Comparison of ENCODE assay signal across 8 cellular contexts in genomic region chr12:53222170-53223005, GRCh38. TPM values are rescaled to one million over a fixed set of nuclear protein-coding genes. Genes with fewer than 3 reads are reported as not detected.
DNase-seq lines count a peak whose midpoint lies in the region; ATAC-seq and TF ChIP-seq lines count a peak whose summit lies in the region.
"Had no signal": no experiment of that assay in that cellular context is flagged by ENCODE, and none has a peak within 500 bp of the region (broad histone marks: within the 10 kb centered on the region; RNA-seq: fewer than 3 reads in every experiment).

No MANE protein-coding gene starts in this region.

- peak overlapping the region; percentile 51 to 65 for H3K9ac ChIP-seq in stomach smooth muscle (ENCODE audit: low read length in 2 of 2)

- no peaks in the 10 kb centered on the region for H3K9me3 Mint-ChIP-seq in activated T-helper 1 cell treated with anti-CD3 and anti-CD28 coated beads, Interleukin-12 subunit alpha, Interleukin-12 subunit beta, Interleukin-2, Interleukin-4 antibody, amounts not matched to agents 30 ng/mL and 10 ng/mL and 1 ng/mL, durations not matched to agents 14 hours and 24 hours and 36 hours

- H3K27me3 ChIP-seq in HL-60 (ENCODE audit: insufficient read depth, poor library complexity, severe bottlenecking) = no peaks in the 10 kb centered on the region
- no peaks in the 10 kb centered on the region for H3K27me3 ChIP-seq in stomach smooth muscle (ENCODE audit: control insufficient read depth in 1 of 2, insufficient read depth in 2 of 2, low read length in 2 of 2)

- TF ChIP-seq CTCF in HL-60 (IDR thresholded peaks at IDR 0.05; ENCODE audit: insufficient read depth, low read length) = no peak

- peaks cover 28% of the 10 kb centered on the region for H3K36me3 Mint-ChIP-seq in activated T-helper 1 cell treated with anti-CD3 and anti-CD28 coated beads, Interleukin-12 subunit alpha, Interleukin-12 subunit beta, Interleukin-2, Interleukin-4 antibody, amounts not matched to agents 30 ng/mL and 10 ng/mL and 1 ng/mL, durations not matched to agents 14 hours and 24 hours and 36 hours (ENCODE audit: low read depth)

- peaks cover 0 to 3% of the 10 kb centered on the region in 2 donors for H3K36me3 ChIP-seq in stomach smooth muscle (ENCODE audit: control insufficient read depth in 2 of 2, insufficient read depth in 2 of 2, low read length in 2 of 2)

- DNase-seq in HL-60 (ENCODE audit: low read depth in 1 of 2, low spot score in 1 of 2) = no peak
- DNase-seq in activated T-helper 1 cell treated with anti-CD3 and anti-CD28 coated beads, Interleukin-12 subunit alpha, Interleukin-12 subunit beta, Interleukin-2, Interleukin-4 antibody, amounts not matched to agents 30 ng/mL and 10 ng/mL and 1 ng/mL, durations not matched to agents 14 hours and 24 hours and 36 hours (ENCODE audit: low spot score) = no peak
- no peak for DNase-seq in HT-29 (ENCODE audit: low spot score)
- no peak for DNase-seq in NCI-H146 treated with DMSO at 0.1 percent for 48 hours (lab: John Stamatoyannopoulos, UW; ENCODE audit: unreplicated experiment)

- peak overlapping the region; percentile 79 for H3K4me3 Mint-ChIP-seq in activated T-helper 1 cell treated with anti-CD3 and anti-CD28 coated beads, Interleukin-12 subunit alpha, Interleukin-12 subunit beta, Interleukin-2, Interleukin-4 antibody, amounts not matched to agents 30 ng/mL and 10 ng/mL and 1 ng/mL, durations not matched to agents 14 hours and 24 hours and 36 hours

- peaks cover 61% of the 10 kb centered on the region for H3K4me1 ChIP-seq in stomach smooth muscle (ENCODE audit: control insufficient read depth, insufficient read depth, low read length)

- intact Hi-C loops in activated T-helper 1 cell treated with anti-CD3 and anti-CD28 coated beads, Interleukin-12 subunit alpha, Interleukin-12 subunit beta, Interleukin-2, Interleukin-4 antibody, amounts not matched to agents 30 ng/mL and 10 ng/mL and 1 ng/mL, durations not matched to agents 14 hours and 24 hours and 36 hours (cut with micrococcal nuclease) = loop anchor here (5.0 kb wide), 2 partner anchors 230 to 405 kb away; partner anchors contain the start of genes ATF7 and PCBP2

- no peak for ATAC-seq in GM18519 (IDR thresholded peaks at IDR 0.05; ENCODE audit: low FRiP score, unreplicated experiment)

- peaks cover 2% of the 10 kb centered on the region for H3K27me3 Mint-ChIP-seq in activated T-helper 1 cell treated with anti-CD3 and anti-CD28 coated beads, Interleukin-12 subunit alpha, Interleukin-12 subunit beta, Interleukin-2, Interleukin-4 antibody, amounts not matched to agents 30 ng/mL and 10 ng/mL and 1 ng/mL, durations not matched to agents 14 hours and 24 hours and 36 hours (ENCODE audit: insufficient read depth)

- H3K4me3 ChIP-seq in HL-60 (replicated peaks; ENCODE audit: insufficient read depth, low read length) (peak overlapping the region; percentile 54), iPS-18c (ENCODE audit: insufficient read depth, low read depth, low read length) (peak overlapping the region; percentile 9; the same call in 1 of the 2 replicates), stomach smooth muscle (ENCODE audit: low read length in 2 of 2) (peak overlapping the region; percentile 4 to 88)

- peaks cover 76% of the 10 kb centered on the region for H3K4me1 Mint-ChIP-seq in activated T-helper 1 cell treated with anti-CD3 and anti-CD28 coated beads, Interleukin-12 subunit alpha, Interleukin-12 subunit beta, Interleukin-2, Interleukin-4 antibody, amounts not matched to agents 30 ng/mL and 10 ng/mL and 1 ng/mL, durations not matched to agents 14 hours and 24 hours and 36 hours (ENCODE audit: low read depth)

- H3K9me3 ChIP-seq in iPS-18c (ENCODE audit: control insufficient read depth, insufficient read depth, low read length) = no peaks in the 10 kb centered on the region
- no peaks in the 10 kb centered on the region for H3K9me3 ChIP-seq in stomach smooth muscle (ENCODE audit: control insufficient read depth in 2 of 2, low read length in 2 of 2)

- H3K27ac Mint-ChIP-seq in activated T-helper 1 cell treated with anti-CD3 and anti-CD28 coated beads, Interleukin-12 subunit alpha, Interleukin-12 subunit beta, Interleukin-2, Interleukin-4 antibody, amounts not matched to agents 30 ng/mL and 10 ng/mL and 1 ng/mL, durations not matched to agents 14 hours and 24 hours and 36 hours = peak overlapping the region; percentile 92

- no peak overlapping the region for H3K27ac ChIP-seq in HL-60 (replicated peaks)
- peak overlapping the region; percentile 99 for H3K27ac ChIP-seq in stomach smooth muscle (ENCODE audit: low read length)

RNA-seq across cellular contexts. Expression of gene RARG, which starts 9.6 kb away (rescaled TPM):
- total RNA-seq in activated T-helper 1 cell treated with anti-CD3 and anti-CD28 coated beads, Interleukin-12 subunit alpha, Interleukin-12 subunit beta, Interleukin-2, Interleukin-4 antibody, amounts not matched to agents 30 ng/mL and 10 ng/mL and 1 ng/mL, durations not matched to agents 14 hours and 24 hours and 36 hours = 58.6 and 61.6 TPM in 2 replicates
- 89.7 and 92.5 TPM in 2 replicates for total RNA-seq in HT-29 (2014; rRNA removed; shearing (Covaris generic))

RNA-seq across cellular contexts. Expression of gene ITGB7, which starts 15.3 kb away (rescaled TPM):
- total RNA-seq in activated T-helper 1 cell treated with anti-CD3 and anti-CD28 coated beads, Interleukin-12 subunit alpha, Interleukin-12 subunit beta, Interleukin-2, Interleukin-4 antibody, amounts not matched to agents 30 ng/mL and 10 ng/mL and 1 ng/mL, durations not matched to agents 14 hours and 24 hours and 36 hours = 258 and 266 TPM in 2 replicates
- total RNA-seq in HT-29 (2014; rRNA removed; shearing (Covaris generic)) = 8.1 and 11.4 TPM in 2 replicates
- total RNA-seq: dermis microvascular lymphatic vessel endothelial cell had no signal

RNA-seq across cellular contexts. Expression of gene CSAD, which starts 41.7 kb away (rescaled TPM):
- 21.7 and 22.6 TPM in 2 replicates for total RNA-seq in activated T-helper 1 cell treated with anti-CD3 and anti-CD28 coated beads, Interleukin-12 subunit alpha, Interleukin-12 subunit beta, Interleukin-2, Interleukin-4 antibody, amounts not matched to agents 30 ng/mL and 10 ng/mL and 1 ng/mL, durations not matched to agents 14 hours and 24 hours and 36 hours
- 14.7 and 16.3 TPM in 2 replicates for total RNA-seq in HT-29 (2014; rRNA removed; shearing (Covaris generic))

RNA-seq across cellular contexts. Expression of gene ZNF740, which starts 41.9 kb away (rescaled TPM):
- total RNA-seq in activated T-helper 1 cell treated with anti-CD3 and anti-CD28 coated beads, Interleukin-12 subunit alpha, Interleukin-12 subunit beta, Interleukin-2, Interleukin-4 antibody, amounts not matched to agents 30 ng/mL and 10 ng/mL and 1 ng/mL, durations not matched to agents 14 hours and 24 hours and 36 hours = 48.1 and 52.8 TPM in 2 replicates
- total RNA-seq in HT-29 (2014; rRNA removed; shearing (Covaris generic)) = 8.1 and 8.8 TPM in 2 replicates

RNA-seq across cellular contexts. Expression of gene ESPL1, which starts 45.7 kb away (rescaled TPM):
- 61.2 and 68.4 TPM in 2 replicates for total RNA-seq in activated T-helper 1 cell treated with anti-CD3 and anti-CD28 coated beads, Interleukin-12 subunit alpha, Interleukin-12 subunit beta, Interleukin-2, Interleukin-4 antibody, amounts not matched to agents 30 ng/mL and 10 ng/mL and 1 ng/mL, durations not matched to agents 14 hours and 24 hours and 36 hours
- 28.0 and 31.0 TPM in 2 replicates for total RNA-seq in HT-29 (2014; rRNA removed; shearing (Covaris generic))

Comparison
In these comparisons a context has a peak if more than half of its experiments do, and no peak if none do; other contexts are left out.
1. RNA of gene ITGB7, which starts 15.3 kb away (total RNA-seq): 258 to 266 TPM in activated T-helper 1 cell treated with anti-CD3 and anti-CD28 coated beads, Interleukin-12 subunit alpha, Interleukin-12 subunit beta, Interleukin-2, Interleukin-4 antibody, amounts not matched to agents 30 ng/mL and 10 ng/mL and 1 ng/mL, durations not matched to agents 14 hours and 24 hours and 36 hours; 8.1 to 11.4 TPM in HT-29; every median in the first group is over 10 times any median in the second.
2. Peak in every context shown above with its lines, with median percentiles within 50 percentile points of each other: H3K4me3 ChIP-seq.